23 cellular contexts compared by ENCODE assay signal in the genomic region with DNA sequence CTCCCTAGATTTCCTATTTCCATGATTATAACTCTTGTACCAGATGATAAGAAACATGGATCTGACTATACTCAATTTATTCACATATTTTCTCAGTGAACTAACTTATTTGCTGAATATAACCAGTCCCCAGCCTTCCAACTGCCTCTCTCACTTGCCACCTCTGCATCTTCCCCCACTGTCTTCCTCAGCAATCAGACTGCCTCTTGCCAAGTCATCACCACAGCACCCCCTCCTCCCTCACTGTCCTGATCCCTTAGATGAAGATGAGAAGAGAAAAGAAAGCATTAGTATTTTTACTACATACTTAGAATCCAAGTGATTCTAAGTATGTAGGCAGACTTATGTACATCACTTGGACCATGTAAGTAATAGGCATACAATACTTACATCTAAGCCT.
"Had no signal": no experiment of that assay in that cellular context is flagged by ENCODE, and none has a peak within 500 bp of the region (broad histone marks: within the 10 kb centered on the region; RNA-seq: fewer than 3 reads in every experiment).

No MANE protein-coding gene starts in this region.

- DNase-seq: colonic mucosa; cortex of kidney; effector CD8-positive, alpha-beta T cell; effector memory CD8-positive, alpha-beta T cell; endodermal cell; erythroblast; esophagus squamous epithelium; foreskin fibroblast; foreskin melanocyte; gastrocnemius medialis; glutamatergic neuron; heart right ventricle; hippocampal formation; left cardiac atrium; left lung; left ventricle myocardium superior; lower lobe of right lung; mesendoderm; midbrain; mucosa of descending colon; naive B cell had no signal

- H3K4me3 Mint-ChIP-seq: dendritic cell treated with granulocyte-macrophage colony-stimulating factor and Interleukin-4, amounts not matched to agents 40 ng/mL and 50 ng/mL, for 4 days; effector memory CD8-positive, alpha-beta T cell; endodermal cell; naive B cell had no signal

- H3K4me1 Mint-ChIP-seq: endodermal cell, naive B cell had no signal

- H3K27me3 Mint-ChIP-seq: effector memory CD8-positive, alpha-beta T cell; naive B cell had no signal

- H3K36me3 ChIP-seq: colonic mucosa, esophagus squamous epithelium, gastrocnemius medialis, left lung, lower lobe of right lung had no signal

- H3K27ac ChIP-seq: colonic mucosa, epithelial cell of prostate, gastrocnemius medialis, heart right ventricle, left lung, lower lobe of right lung had no signal

- ATAC-seq: effector memory CD8-positive, alpha-beta T cell; gastrocnemius medialis; heart right ventricle; left cardiac atrium; left ventricle myocardium superior; lower lobe of right lung; mucosa of descending colon had no signal

- H3K4me3 ChIP-seq: colonic mucosa, esophagus squamous epithelium, gastrocnemius medialis, heart right ventricle, left lung, lower lobe of right lung, mucosa of descending colon had no signal

- H3K9me3 ChIP-seq: colonic mucosa, gastrocnemius medialis, mucosa of descending colon had no signal

- H3K27ac Mint-ChIP-seq: dendritic cell treated with granulocyte-macrophage colony-stimulating factor and Interleukin-4, amounts not matched to agents 40 ng/mL and 50 ng/mL, for 4 days; effector memory CD8-positive, alpha-beta T cell; endodermal cell; naive B cell had no signal

- H3K4me1 ChIP-seq: colonic mucosa, gastrocnemius medialis, heart right ventricle, lower lobe of right lung had no signal
